Comparison of ENCODE assay signal across 18 cellular contexts in genomic region chr13:98068511-98068910, GRCh38.
DNase-seq lines count a peak whose midpoint lies in the region; ATAC-seq and TF ChIP-seq lines count a peak whose summit lies in the region.
"Had no signal": no experiment of that assay in that cellular context is flagged by ENCODE, and none has a peak within 500 bp of the region (broad histone marks: within the 10 kb centered on the region; RNA-seq: fewer than 3 reads in every experiment).

No MANE protein-coding gene starts in this region.

- intact Hi-C loops in Calu3 (cut with micrococcal nuclease; ENCODE audit: unreplicated experiment) (no loop called here), left lung (cut with DNase I) (no loop called here)
- intact Hi-C loops in activated T-helper 1 cell treated with anti-CD3 and anti-CD28 coated beads, Interleukin-12 subunit alpha, Interleukin-12 subunit beta, Interleukin-2, Interleukin-4 antibody, amounts not matched to agents 30 ng/mL and 10 ng/mL and 1 ng/mL, durations not matched to agents 14 hours and 24 hours and 36 hours (cut with micrococcal nuclease) = no loop called here

- H3K4me3 Mint-ChIP-seq in Calu3 (ENCODE audit: low read depth, unreplicated experiment) = no peak overlapping the region
- H3K4me3 Mint-ChIP-seq in T-cell = no peak overlapping the region
- H3K4me3 Mint-ChIP-seq in endothelial cell (ENCODE audit: unreplicated experiment) = no peak overlapping the region
- no peak overlapping the region for H3K4me3 Mint-ChIP-seq in activated T-helper 1 cell treated with anti-CD3 and anti-CD28 coated beads, Interleukin-12 subunit alpha, Interleukin-12 subunit beta, Interleukin-2, Interleukin-4 antibody, amounts not matched to agents 30 ng/mL and 10 ng/mL and 1 ng/mL, durations not matched to agents 14 hours and 24 hours and 36 hours
- H3K4me3 Mint-ChIP-seq: activated CD4-positive, alpha-beta T cell treated with anti-CD3 and anti-CD28 coated beads, Interleukin-2, amount 10 ng/mL, durations not matched to agents 7 days and 5 days; naive B cell; stimulated activated naive B cell treated with anti-CD40 and anti-IgM and Interleukin-4, amounts not matched to agents 10 μg/mL and 1 μg/mL and 100 μg/mL, for 72 hours had no signal

- H3K4me1 Mint-ChIP-seq in Calu3 (ENCODE audit: low read depth, unreplicated experiment) = no peaks in the 10 kb centered on the region
- H3K4me1 Mint-ChIP-seq in T-cell = no peaks in the 10 kb centered on the region
- peaks cover 9% of the 10 kb centered on the region for H3K4me1 Mint-ChIP-seq in endothelial cell (ENCODE audit: unreplicated experiment)
- H3K4me1 Mint-ChIP-seq in activated T-helper 1 cell treated with anti-CD3 and anti-CD28 coated beads, Interleukin-12 subunit alpha, Interleukin-12 subunit beta, Interleukin-2, Interleukin-4 antibody, amounts not matched to agents 30 ng/mL and 10 ng/mL and 1 ng/mL, durations not matched to agents 14 hours and 24 hours and 36 hours (ENCODE audit: low read depth) = no peaks in the 10 kb centered on the region
- H3K4me1 Mint-ChIP-seq: activated CD4-positive, alpha-beta T cell treated with anti-CD3 and anti-CD28 coated beads, Interleukin-2, amount 10 ng/mL, durations not matched to agents 7 days and 5 days; naive B cell; stimulated activated naive B cell treated with anti-CD40 and anti-IgM and Interleukin-4, amounts not matched to agents 10 μg/mL and 1 μg/mL and 100 μg/mL, for 72 hours had no signal

- H3K9me3 Mint-ChIP-seq in Calu3 (ENCODE audit: low read depth, unreplicated experiment) = no peaks in the 10 kb centered on the region
- H3K9me3 Mint-ChIP-seq in T-cell = peaks cover 0 to 5% (median 0%) of the 10 kb centered on the region in 3 donors
- H3K9me3 Mint-ChIP-seq in endothelial cell (ENCODE audit: unreplicated experiment) = no peaks in the 10 kb centered on the region
- no peaks in the 10 kb centered on the region for H3K9me3 Mint-ChIP-seq in activated T-helper 1 cell treated with anti-CD3 and anti-CD28 coated beads, Interleukin-12 subunit alpha, Interleukin-12 subunit beta, Interleukin-2, Interleukin-4 antibody, amounts not matched to agents 30 ng/mL and 10 ng/mL and 1 ng/mL, durations not matched to agents 14 hours and 24 hours and 36 hours
- H3K9me3 Mint-ChIP-seq: activated CD4-positive, alpha-beta T cell treated with anti-CD3 and anti-CD28 coated beads, Interleukin-2, amount 10 ng/mL, durations not matched to agents 7 days and 5 days; naive B cell; stimulated activated naive B cell treated with anti-CD40 and anti-IgM and Interleukin-4, amounts not matched to agents 10 μg/mL and 1 μg/mL and 100 μg/mL, for 72 hours had no signal

- no peaks in the 10 kb centered on the region for H3K4me1 ChIP-seq in left lung
- H3K4me1 ChIP-seq: sigmoid colon had no signal

- POLR2A ChIA-PET in T-cell (lab: Charles Lee) = no interaction called here

- TF ChIP-seq RAD21 in Ishikawa (IDR thresholded peaks at IDR 0.05; ENCODE audit: low read depth) = no peak

- H3K27me3 ChIP-seq in left lung = no peaks in the 10 kb centered on the region
- H3K27me3 ChIP-seq: adrenal gland, sigmoid colon had no signal

- TF ChIP-seq EP300 in Ishikawa (IDR thresholded peaks at IDR 0.05; ENCODE audit: borderline replicate concordance) = no peak

- no peak for TF ChIP-seq CTCF in Calu3 (IDR thresholded peaks at IDR 0.05; ENCODE audit: unreplicated experiment)
- no peak for TF ChIP-seq CTCF in left lung (IDR thresholded peaks at IDR 0.05)
- TF ChIP-seq CTCF in endothelial cell (IDR thresholded peaks at IDR 0.05; ENCODE audit: unreplicated experiment) = no peak

- CTCF ChIA-PET in Calu3 (lab: Charles Lee) = interaction anchor here (0.6 kb wide), 1 partner anchor 1046 kb away, joined by 3 read pairs; no protein-coding TSS in a partner anchor
- CTCF ChIA-PET in T-cell (lab: Charles Lee) = interaction anchor here in 1 of 2 donors (0.8 kb wide), 1 partner anchor 9 kb away, joined by 3 read pairs; no protein-coding TSS in a partner anchor

- peak; percentile 0 for DNase-seq in Calu3
- DNase-seq in amniotic epithelial cell (ENCODE audit: low read depth) = peak; percentile 3
- DNase-seq in left lung = no peak
- no peak for DNase-seq in stimulated activated CD8-positive, alpha-beta memory T cell treated with anti-CD3 and anti-CD28 coated beads, Interleukin-4, amount 100 ng/mL, for 48 hours
- DNase-seq in T-cell = no peak
- DNase-seq in endothelial cell (ENCODE audit: low spot score) = no peak
- no peak for DNase-seq in activated T-helper 1 cell treated with anti-CD3 and anti-CD28 coated beads, Interleukin-12 subunit alpha, Interleukin-12 subunit beta, Interleukin-2, Interleukin-4 antibody, amounts not matched to agents 30 ng/mL and 10 ng/mL and 1 ng/mL, durations not matched to agents 14 hours and 24 hours and 36 hours (ENCODE audit: low spot score)
- DNase-seq: activated CD4-positive, alpha-beta T cell treated with anti-CD3 and anti-CD28 coated beads, Interleukin-2, amount 10 ng/mL, durations not matched to agents 7 days and 5 days; activated CD8-positive, alpha-beta memory T cell treated with anti-CD3 and anti-CD28 coated beads, Interleukin-2, amount 50 U/mL, for 4 hours; activated effector memory CD4-positive, alpha-beta T cell treated with anti-CD3 and anti-CD28 coated beads, Interleukin-2, amount 50 U/mL, for 16 hours; adrenal gland; caudate nucleus; naive B cell; NCI-H1417 treated with DMSO at 0.1 percent for 48 hours; sigmoid colon; stimulated activated naive B cell treated with anti-CD40 and anti-IgM and Interleukin-4, amounts not matched to agents 10 μg/mL and 1 μg/mL and 100 μg/mL, for 72 hours had no signal

- H3K27ac Mint-ChIP-seq in Calu3 (ENCODE audit: unreplicated experiment) (no peak overlapping the region), T-cell (no peak overlapping the region), endothelial cell (ENCODE audit: unreplicated experiment) (no peak overlapping the region)
- H3K27ac Mint-ChIP-seq in activated T-helper 1 cell treated with anti-CD3 and anti-CD28 coated beads, Interleukin-12 subunit alpha, Interleukin-12 subunit beta, Interleukin-2, Interleukin-4 antibody, amounts not matched to agents 30 ng/mL and 10 ng/mL and 1 ng/mL, durations not matched to agents 14 hours and 24 hours and 36 hours = no peak overlapping the region
- H3K27ac Mint-ChIP-seq: activated CD4-positive, alpha-beta T cell treated with anti-CD3 and anti-CD28 coated beads, Interleukin-2, amount 10 ng/mL, durations not matched to agents 7 days and 5 days; naive B cell; stimulated activated naive B cell treated with anti-CD40 and anti-IgM and Interleukin-4, amounts not matched to agents 10 μg/mL and 1 μg/mL and 100 μg/mL, for 72 hours had no signal

- no peak overlapping the region for H3K27ac ChIP-seq in left lung
- H3K27ac ChIP-seq: adrenal gland, sigmoid colon had no signal

- H3K27me3 Mint-ChIP-seq in Calu3 (ENCODE audit: unreplicated experiment) (no peaks in the 10 kb centered on the region), T-cell (peaks cover 5 to 18% of the 10 kb centered on the region in 2 donors), endothelial cell (ENCODE audit: unreplicated experiment) (peaks cover 4% of the 10 kb centered on the region)
- H3K27me3 Mint-ChIP-seq in activated T-helper 1 cell treated with anti-CD3 and anti-CD28 coated beads, Interleukin-12 subunit alpha, Interleukin-12 subunit beta, Interleukin-2, Interleukin-4 antibody, amounts not matched to agents 30 ng/mL and 10 ng/mL and 1 ng/mL, durations not matched to agents 14 hours and 24 hours and 36 hours (ENCODE audit: insufficient read depth) = peaks cover 5% of the 10 kb centered on the region
- H3K27me3 Mint-ChIP-seq: activated CD4-positive, alpha-beta T cell treated with anti-CD3 and anti-CD28 coated beads, Interleukin-2, amount 10 ng/mL, durations not matched to agents 7 days and 5 days had no signal

- ATAC-seq in left lung (peak; percentile 34), T-cell (replicated peaks in 1 of 4) (no peak)
- ATAC-seq: stimulated activated naive B cell treated with anti-CD40 and anti-IgM and Interleukin-4, amounts not matched to agents 10 μg/mL and 1 μg/mL and 100 μg/mL, for 72 hours had no signal

- no peak overlapping the region for H3K4me3 ChIP-seq in left lung
- H3K4me3 ChIP-seq: adrenal gland, lung, sigmoid colon had no signal

- H3K36me3 Mint-ChIP-seq in Calu3 (ENCODE audit: insufficient read depth, unreplicated experiment) (no peaks in the 10 kb centered on the region), T-cell (no peaks in the 10 kb centered on the region), endothelial cell (ENCODE audit: low read depth, unreplicated experiment) (no peaks in the 10 kb centered on the region)
- no peaks in the 10 kb centered on the region for H3K36me3 Mint-ChIP-seq in activated T-helper 1 cell treated with anti-CD3 and anti-CD28 coated beads, Interleukin-12 subunit alpha, Interleukin-12 subunit beta, Interleukin-2, Interleukin-4 antibody, amounts not matched to agents 30 ng/mL and 10 ng/mL and 1 ng/mL, durations not matched to agents 14 hours and 24 hours and 36 hours (ENCODE audit: low read depth)
- H3K36me3 Mint-ChIP-seq: naive B cell; stimulated activated naive B cell treated with anti-CD40 and anti-IgM and Interleukin-4, amounts not matched to agents 10 μg/mL and 1 μg/mL and 100 μg/mL, for 72 hours had no signal

- no TSS peak for BruUV-seq in Calu3 (replicated peaks; lab: Mats Ljungman, UMichigan)

- H3K9me3 ChIP-seq in left lung = no peaks in the 10 kb centered on the region
- H3K9me3 ChIP-seq: adrenal gland, sigmoid colon had no signal

- no peaks in the 10 kb centered on the region for H3K36me3 ChIP-seq in left lung
- H3K36me3 ChIP-seq: adrenal gland, sigmoid colon had no signal

TF ChIP-seq in Ishikawa, 13 proteins besides CTCF, POLR2A, EP300 and RAD21:
- TF ChIP-seq CEBPB (IDR thresholded peaks at IDR 0.05) = no peak
- TF ChIP-seq TEAD4 (IDR thresholded peaks at IDR 0.05) = peak; percentile 83
- TF ChIP-seq, protein P1, sequence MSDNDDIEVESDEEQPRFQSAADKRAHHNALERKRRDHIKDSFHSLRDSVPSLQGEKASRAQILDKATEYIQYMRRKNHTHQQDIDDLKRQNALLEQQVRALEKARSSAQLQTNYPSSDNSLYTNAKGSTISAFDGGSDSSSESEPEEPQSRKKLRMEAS (IDR thresholded peaks at IDR 0.05) = 0 out of 2 replicates have a peak, but pooled peaks have one; percentile 18

Comparison
In these comparisons a context has a peak if more than half of its experiments do, and no peak if none do; other contexts are left out.
1. DNase-seq: peak in Calu3 (single experiment) and amniotic epithelial cell (single experiment); none in left lung (0 of 2), stimulated activated CD8-positive, alpha-beta memory T cell treated with anti-CD3 and anti-CD28 coated beads, Interleukin-4, amount 100 ng/mL, for 48 hours (single experiment), T-cell (0 of 34), endothelial cell (single experiment) and activated T-helper 1 cell treated with anti-CD3 and anti-CD28 coated beads, Interleukin-12 subunit alpha, Interleukin-12 subunit beta, Interleukin-2, Interleukin-4 antibody, amounts not matched to agents 30 ng/mL and 10 ng/mL and 1 ng/mL, durations not matched to agents 14 hours and 24 hours and 36 hours (single experiment).